ENCODE assay signal across 8 cellular contexts in the genomic region with DNA sequence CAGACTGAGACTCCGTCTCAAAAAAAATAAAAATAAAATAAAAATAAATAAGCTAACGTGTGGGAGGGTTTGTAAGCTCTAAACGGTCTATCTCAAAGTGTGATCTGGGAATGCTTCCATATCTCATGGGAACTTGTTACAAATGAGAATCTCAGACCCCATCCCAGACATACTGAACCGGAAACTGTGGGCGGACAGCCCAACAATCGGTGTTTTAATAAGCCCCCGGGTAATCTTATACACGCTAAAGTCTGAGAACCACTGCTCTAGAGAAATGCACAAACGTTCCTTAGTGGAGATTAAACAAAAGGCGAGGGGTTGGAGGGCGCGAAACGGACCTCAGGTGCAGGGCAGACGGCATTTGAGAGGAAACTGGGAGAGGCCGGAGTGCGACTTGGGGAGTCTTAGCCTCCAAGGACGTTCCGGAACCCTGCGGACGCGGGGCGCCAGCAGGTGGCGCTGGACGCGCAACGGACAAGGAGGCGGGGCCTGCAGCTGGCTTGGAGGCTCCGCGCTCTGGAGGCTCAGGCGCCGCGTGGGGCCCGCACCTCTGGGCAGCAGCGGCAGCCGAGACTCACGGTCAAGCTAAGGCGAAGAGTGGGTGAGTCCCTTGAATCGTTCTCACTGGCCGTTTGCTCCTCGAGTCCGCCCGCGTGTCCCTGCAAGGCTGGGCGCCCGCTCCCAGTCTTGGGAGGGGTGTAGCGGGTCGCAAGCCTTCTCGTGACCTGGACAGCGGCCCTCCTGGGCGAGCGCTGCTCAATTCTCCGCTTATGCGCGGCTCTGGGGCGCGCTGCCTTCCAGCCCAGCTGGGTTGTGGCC. TPM values are rescaled to one million over a fixed set of nuclear protein-coding genes. Genes with fewer than 3 reads are reported as not detected.
DNase-seq lines count a peak whose midpoint lies in the region; ATAC-seq lines count a peak whose summit lies in the region.
"Not testable (repeated sequence)": the region's sequence is repeated elsewhere in the genome, so short reads cannot be mapped to it uniquely, and the experiment has no call there.

A gene (plus strand): TSS at position 527 of the 819 bp plus-strand sequence. CDS start 5,320 bp downstream, outside the sequence.

- not testable (repeated sequence) for H3K36me3 ChIP-seq in mesendoderm (ENCODE audit: control insufficient read depth, insufficient read depth, low read length)

- H3K4me1 ChIP-seq in mesendoderm (ENCODE audit: control insufficient read depth, low read depth, low read length), result not testable (repeated sequence)

- not testable (repeated sequence) for H3K18ac ChIP-seq in mesendoderm (ENCODE audit: low read length)

- H3K4me2 ChIP-seq in mesendoderm (ENCODE audit: low read length), result peak within 1 kb of the TSS; percentile 26

- peak; percentile 97 for ATAC-seq in GM21360 (IDR thresholded peaks at IDR 0.05; ENCODE audit: unreplicated experiment)

- DNase-seq in COR-L47 (lab: John Stamatoyannopoulos, UW) (peak; percentile 61), HPDE6-E6E7 (ENCODE audit: extremely low spot score) (peak; percentile 35), NOMO-1 treated with dmso at 0.1 percent for 144 hours (lab: John Stamatoyannopoulos, UW; ENCODE audit: unreplicated experiment) (peak; percentile 90), mesendoderm (peak; percentile 92)
- peak; percentile 53 for DNase-seq in activated CD8-positive, alpha-beta memory T cell treated with anti-CD3 and anti-CD28 coated beads, Interleukin-2, amount 50 U/mL, for 24 hours (ENCODE audit: extremely low read depth)
- peak; percentile 69 to 80 (median 80) for DNase-seq in stimulated activated CD4-positive, alpha-beta T cell treated with anti-CD3 and anti-CD28 coated beads, TNF-alpha, amount 100 ng/mL, for 48 hours (ENCODE audit: low read depth in 3 of 3)

- H4K8ac ChIP-seq in mesendoderm (ENCODE audit: low read depth, low read length), result not testable (repeated sequence)

- H3K4ac ChIP-seq in mesendoderm (ENCODE audit: low read depth, low read length), result not testable (repeated sequence)

- H3K79me2 ChIP-seq in mesendoderm (ENCODE audit: control insufficient read depth, insufficient read depth, low read length), result not testable (repeated sequence)

- not testable (repeated sequence) for H4K5ac ChIP-seq in mesendoderm (ENCODE audit: low read length)

- in situ Hi-C loops in endometrial microvascular endothelial cells (cut with HindIII; ENCODE audit: inconsistent ontology term, low pct_unique_long_range_greater_than_20kb, low sequenced_read_pairs), result not testable (repeated sequence)

- not testable (repeated sequence) for H3K27me3 ChIP-seq in mesendoderm (ENCODE audit: insufficient read depth, low read length, poor library complexity)

- not testable (repeated sequence) for H2BK5ac ChIP-seq in mesendoderm (ENCODE audit: low read length)

- no CpG with 5 or more reads among the region's 56 CpGs for WGBS in mesendoderm (ENCODE audit: extremely low coverage, insufficient coverage, low lambda C conversion rate)

- peak within 1 kb of the TSS; percentile 67 for H3K9ac ChIP-seq in mesendoderm (ENCODE audit: low read length)

- H2AK5ac ChIP-seq in mesendoderm (ENCODE audit: low read length), result not testable (repeated sequence)

- not testable (repeated sequence) for H3K27ac ChIP-seq in mesendoderm (ENCODE audit: low read depth, low read length)

- peak within 1 kb of the TSS; percentile 92 for H3K56ac ChIP-seq in mesendoderm (ENCODE audit: low read length)

- not testable (repeated sequence) for H3K23ac ChIP-seq in mesendoderm (ENCODE audit: low read length)

- peak within 1 kb of the TSS; percentile 29 for H3K4me3 ChIP-seq in mesendoderm (ENCODE audit: low read length)

- H2BK120ac ChIP-seq in mesendoderm (ENCODE audit: low read depth, low read length), result not testable (repeated sequence)

- H3K79me1 ChIP-seq in mesendoderm (ENCODE audit: low read length), result not testable (repeated sequence)

- not testable (repeated sequence) for H2BK15ac ChIP-seq in mesendoderm (replicated peaks; ENCODE audit: low read depth)

RNA-seq across cellular contexts. Expression of the gene that starts here (rescaled TPM):
- total RNA-seq in endometrial microvascular endothelial cells (ENCODE audit: inconsistent ontology term), result 110 TPM
- polyA plus RNA-seq in mesendoderm (2013, experiment 1 of 2), result 5.9 TPM
- polyA plus RNA-seq in mesendoderm (2013, experiment 2 of 2), result 5.4 TPM

Comparison
In these comparisons a context has a peak if more than half of its experiments do, and no peak if none do; other contexts are left out.
1. DNase-seq: peak in every context shown above with its lines; median percentile 92 in mesendoderm; 90 in NOMO-1 treated with dmso at 0.1 percent for 144 hours; 80 in stimulated activated CD4-positive, alpha-beta T cell treated with anti-CD3 and anti-CD28 coated beads, TNF-alpha, amount 100 ng/mL, for 48 hours; 61 in COR-L47; 53 in activated CD8-positive, alpha-beta memory T cell treated with anti-CD3 and anti-CD28 coated beads, Interleukin-2, amount 50 U/mL, for 24 hours; 35 in HPDE6-E6E7.